1 cellular context compared by ENCODE assay signal in the genomic region with DNA sequence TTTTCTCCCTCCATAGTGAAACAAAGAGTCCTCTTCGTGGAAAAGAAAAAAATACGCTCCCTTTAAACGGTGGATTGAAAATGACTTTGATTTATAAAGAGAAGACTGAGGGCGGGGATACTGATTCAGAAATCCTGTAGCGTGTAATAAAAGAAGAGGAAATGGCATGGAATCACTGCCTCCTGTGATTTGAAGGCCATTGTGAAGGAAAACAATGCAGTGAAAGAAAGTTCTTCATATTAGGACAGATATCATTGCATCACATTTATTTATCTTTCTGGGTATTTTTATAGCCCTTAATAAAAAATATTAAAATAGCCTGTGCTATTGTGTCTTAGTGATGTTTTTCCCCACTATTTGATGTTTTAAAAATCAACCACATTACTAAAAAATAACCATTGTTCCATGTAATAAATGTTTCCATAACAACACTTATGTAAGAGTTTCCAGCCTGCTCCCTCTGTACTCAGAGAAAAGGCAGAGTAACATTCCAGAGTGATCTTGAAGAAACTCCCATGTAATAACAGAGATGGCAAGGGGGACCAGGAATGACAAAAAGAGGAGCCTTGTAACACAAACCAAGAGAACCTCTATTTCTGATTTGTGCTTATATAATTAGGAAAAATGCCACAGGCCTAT.
TF ChIP-seq lines count a peak whose summit lies in the region.

No MANE protein-coding gene starts in this region.

TF ChIP-seq in SK-N-SH treated with all-trans-retinoic acid at 6 μM for 48 hours, 23 proteins besides CTCF, POLR2A, EP300 and RAD21 (continued from another document):
- TF ChIP-seq TOX (CRISPR knock-in tag; IDR thresholded peaks at IDR 0.05; ENCODE audit: borderline replicate concordance), result no peak
